ENCODE assay signal across 8 cellular contexts in the genomic region with DNA sequence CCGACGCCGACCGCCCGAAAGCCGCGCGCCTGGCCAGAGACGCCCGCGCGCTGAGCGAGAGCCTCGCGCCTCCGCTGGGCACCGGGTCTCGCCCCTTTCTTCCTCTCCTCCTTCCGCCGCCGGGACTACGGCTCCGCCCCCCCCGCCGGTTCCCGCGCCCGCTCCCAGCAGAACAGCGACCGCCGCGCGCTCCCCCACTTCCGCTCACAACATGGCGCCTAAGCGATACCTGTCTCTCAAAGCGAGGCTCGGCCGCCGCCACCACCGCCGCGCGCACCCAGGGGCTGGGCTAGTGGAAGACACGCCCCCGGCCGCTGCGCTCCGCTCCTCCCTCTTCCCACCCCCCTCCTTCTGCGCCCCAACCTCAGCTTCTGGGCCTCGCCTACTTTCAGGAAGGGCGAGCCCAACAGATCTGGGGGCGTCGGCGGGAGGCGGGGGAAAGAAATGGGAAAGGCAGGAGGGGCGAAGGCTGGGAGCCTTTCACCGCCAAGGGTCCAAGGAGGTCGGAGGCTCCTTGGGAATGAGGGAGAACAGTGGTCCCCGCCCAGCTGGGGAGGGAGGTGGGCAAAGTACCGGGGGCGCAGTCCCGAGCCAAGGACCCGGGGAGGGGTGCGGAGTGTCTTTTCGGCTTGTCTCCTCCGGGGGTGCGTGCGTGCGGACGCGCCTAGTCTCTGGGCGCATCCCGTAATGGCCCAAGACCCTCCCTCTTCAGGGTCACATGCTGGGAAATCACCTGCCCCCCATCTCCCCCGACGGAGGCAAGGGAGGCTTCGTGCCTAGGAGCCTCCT. TPM values are rescaled to one million over a fixed set of nuclear protein-coding genes. Genes with fewer than 3 reads are reported as not detected.
DNase-seq lines count a peak whose midpoint lies in the region; ATAC-seq and TF ChIP-seq lines count a peak whose summit lies in the region.

RPS6KA3 (minus strand) TSS at position 100 of the 789 bp plus-strand sequence. CDS start 277 bp downstream, outside the sequence.

- peak within 1 kb of the TSS; percentile 72 for H3K27ac ChIP-seq in cardiac muscle cell
- H3K27ac ChIP-seq in tibial nerve: peak within 1 kb of the TSS; percentile 65 to 93 (median 88)

- peaks cover 24% of the 10 kb centered on the region for H3K4me1 Mint-ChIP-seq in activated naive CD8-positive, alpha-beta T cell treated with anti-CD3 and anti-CD28 coated beads, Interleukin-2, amount 50 U/mL, for 24 hours

- DNase-seq in NCI-H1417 (lab: John Stamatoyannopoulos, UW) (peak; percentile 88 to 96 (median 93)), T follicular helper cell (ENCODE audit: low read depth) (peak; percentile 86), cardiac muscle cell (ENCODE audit: low read depth in 1 of 2, low spot score in 1 of 2) (peak; percentile 84 to 93), pons (ENCODE audit: low spot score) (peak; percentile 66), tibial nerve (ENCODE audit: low spot score in 2 of 2) (peak; percentile 81 to 85)
- DNase-seq in activated naive CD8-positive, alpha-beta T cell treated with anti-CD3 and anti-CD28 coated beads, Interleukin-2, amount 50 U/mL, for 24 hours: peak; percentile 89

- peak in 1 of 2 donors; percentile 84 for TF ChIP-seq EP300 in tibial nerve (IDR thresholded peaks at IDR 0.05)

- no peaks in the 10 kb centered on the region for H3K27me3 Mint-ChIP-seq in activated naive CD8-positive, alpha-beta T cell treated with anti-CD3 and anti-CD28 coated beads, Interleukin-2, amount 50 U/mL, for 24 hours

- H3K36me3 Mint-ChIP-seq in activated naive CD8-positive, alpha-beta T cell treated with anti-CD3 and anti-CD28 coated beads, Interleukin-2, amount 50 U/mL, for 24 hours (ENCODE audit: low read depth): peaks cover 7% of the 10 kb centered on the region

- no peaks in the 10 kb centered on the region for H3K9me3 Mint-ChIP-seq in activated naive CD8-positive, alpha-beta T cell treated with anti-CD3 and anti-CD28 coated beads, Interleukin-2, amount 50 U/mL, for 24 hours

- 0 to 39% methylated on average over 24 to 77 of the region's 77 CpGs for WGBS in tibial nerve, 2 donors

- H3K27ac Mint-ChIP-seq in activated naive CD8-positive, alpha-beta T cell treated with anti-CD3 and anti-CD28 coated beads, Interleukin-2, amount 50 U/mL, for 24 hours: peak within 1 kb of the TSS; percentile 99

- H3K4me1 ChIP-seq in cardiac muscle cell (ENCODE audit: low read depth) (no peaks in the 10 kb centered on the region), tibial nerve (peaks cover 0 to 21% (median 4%) of the 10 kb centered on the region in 4 donors)

- TF ChIP-seq CTCF in GM12875 (IDR thresholded peaks at IDR 0.05; ENCODE audit: borderline replicate concordance, insufficient read depth, low read depth, low read length) (no peak), cardiac muscle cell (IDR thresholded peaks at IDR 0.05; ENCODE audit: low read depth, low read length) (no peak), tibial nerve (IDR thresholded peaks at IDR 0.05) (no peak)

- ATAC-seq in HG02642 (IDR thresholded peaks at IDR 0.05; ENCODE audit: poor library complexity, unreplicated experiment): peak; percentile 87
- peak; percentile 70 for ATAC-seq in activated naive CD8-positive, alpha-beta T cell treated with anti-CD3 and anti-CD28 coated beads, Interleukin-2, amount 50 U/mL, for 24 hours

- TF ChIP-seq POLR2A in tibial nerve (IDR thresholded peaks at IDR 0.05): peak; percentile 68 to 77

- peak within 1 kb of the TSS; percentile 96 for H3K4me3 Mint-ChIP-seq in activated naive CD8-positive, alpha-beta T cell treated with anti-CD3 and anti-CD28 coated beads, Interleukin-2, amount 50 U/mL, for 24 hours

- H3K27me3 ChIP-seq in cardiac muscle cell (peaks cover 23% of the 10 kb centered on the region), tibial nerve (peaks cover 0 to 7% of the 10 kb centered on the region in 2 donors)

- H3K4me3 ChIP-seq in GM12875 (ENCODE audit: low read depth, low read length) (peak within 1 kb of the TSS; percentile 75), cardiac muscle cell (peak within 1 kb of the TSS; percentile 81), tibial nerve (peak within 1 kb of the TSS; percentile 37 to 74 (median 50))

- no peaks in the 10 kb centered on the region for H3K36me3 ChIP-seq in cardiac muscle cell
- no peaks in the 10 kb centered on the region for H3K36me3 ChIP-seq in tibial nerve

- H3K9me3 ChIP-seq in cardiac muscle cell (ENCODE audit: low read depth) (no peaks in the 10 kb centered on the region), tibial nerve (no peaks in the 10 kb centered on the region)

RNA-seq across cellular contexts. Expression of gene RPS6KA3, which starts in this region (rescaled TPM):
- total RNA-seq in cardiac muscle cell: 5.3 and 6.5 TPM in 2 replicates
- 7.1 and 9.0 TPM in 2 replicates for polyA plus RNA-seq in cardiac muscle cell
- 10 to 100 TPM; 22.0 to 33.9 (median 32.6) TPM for total RNA-seq in tibial nerve

Comparison
In these comparisons a context has a peak if more than half of its experiments do, and no peak if none do; other contexts are left out.
1. Peak in every context shown above with its lines: DNase-seq, ATAC-seq, H3K4me3 ChIP-seq and H3K27ac ChIP-seq.